17 cellular contexts compared by ENCODE assay signal in the genomic region with DNA sequence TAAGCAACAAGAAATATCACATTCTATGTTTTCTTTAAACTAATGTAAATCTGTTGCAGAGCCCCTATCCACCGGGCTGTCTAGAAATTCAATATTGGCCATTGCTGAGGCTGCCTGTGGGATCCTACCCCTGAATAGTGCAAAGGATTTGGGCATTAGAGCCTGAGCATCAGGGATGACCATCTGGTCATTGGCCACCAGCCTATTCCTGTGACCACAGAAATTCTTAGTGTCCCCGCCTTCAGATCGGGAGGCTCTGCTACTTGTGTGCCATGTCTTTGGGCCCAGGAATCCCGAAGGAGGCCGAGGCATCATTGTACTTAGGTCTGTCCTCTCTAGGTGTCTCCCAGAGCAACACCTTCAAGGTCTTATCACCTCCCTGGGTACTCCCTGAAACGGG.
"Had no signal": no experiment of that assay in that cellular context is flagged by ENCODE, and none has a peak within 500 bp of the region (broad histone marks: within the 10 kb centered on the region; RNA-seq: fewer than 3 reads in every experiment).

No MANE protein-coding gene starts in this region.

- ATAC-seq: gastrocnemius medialis, heart right ventricle, natural killer cell, sciatic nerve had no signal

- H3K4me3 ChIP-seq: coronary artery, gastrocnemius medialis, heart right ventricle, skin epidermis, stomach, thoracic aorta had no signal

- H3K36me3 ChIP-seq: gastrocnemius medialis, heart right ventricle, stomach, thoracic aorta had no signal

- H3K4me3 Mint-ChIP-seq: natural killer cell, neural crest cell had no signal

- H3K4me1 ChIP-seq: gastrocnemius medialis, heart right ventricle, stomach had no signal

- H3K9me3 ChIP-seq: gastrocnemius medialis, heart right ventricle, stomach, thoracic aorta had no signal

- H3K36me3 Mint-ChIP-seq: natural killer cell had no signal

- H3K27ac Mint-ChIP-seq: natural killer cell had no signal

- H3K27ac ChIP-seq: coronary artery, gastrocnemius medialis, heart right ventricle, skin epidermis, stomach, thoracic aorta had no signal

- DNase-seq: effector CD4-positive, alpha-beta T cell; gastrocnemius medialis; heart right ventricle; hypothalamus; kidney glomerular epithelial cell; natural killer cell; posterior cingulate gyrus; stimulated activated CD4-positive, alpha-beta T cell treated with anti-CD3 and anti-CD28 coated beads, Interleukin-12 subunit alpha, Interleukin-12 subunit beta, amount 100 ng/mL, for 4 hours; stimulated activated naive CD4-positive, alpha-beta T cell; stomach; trophoblast cell had no signal

- H3K9me3 Mint-ChIP-seq: natural killer cell had no signal

- FAIRE-seq: islet of Langerhans had no signal
